In the genomic region with DNA sequence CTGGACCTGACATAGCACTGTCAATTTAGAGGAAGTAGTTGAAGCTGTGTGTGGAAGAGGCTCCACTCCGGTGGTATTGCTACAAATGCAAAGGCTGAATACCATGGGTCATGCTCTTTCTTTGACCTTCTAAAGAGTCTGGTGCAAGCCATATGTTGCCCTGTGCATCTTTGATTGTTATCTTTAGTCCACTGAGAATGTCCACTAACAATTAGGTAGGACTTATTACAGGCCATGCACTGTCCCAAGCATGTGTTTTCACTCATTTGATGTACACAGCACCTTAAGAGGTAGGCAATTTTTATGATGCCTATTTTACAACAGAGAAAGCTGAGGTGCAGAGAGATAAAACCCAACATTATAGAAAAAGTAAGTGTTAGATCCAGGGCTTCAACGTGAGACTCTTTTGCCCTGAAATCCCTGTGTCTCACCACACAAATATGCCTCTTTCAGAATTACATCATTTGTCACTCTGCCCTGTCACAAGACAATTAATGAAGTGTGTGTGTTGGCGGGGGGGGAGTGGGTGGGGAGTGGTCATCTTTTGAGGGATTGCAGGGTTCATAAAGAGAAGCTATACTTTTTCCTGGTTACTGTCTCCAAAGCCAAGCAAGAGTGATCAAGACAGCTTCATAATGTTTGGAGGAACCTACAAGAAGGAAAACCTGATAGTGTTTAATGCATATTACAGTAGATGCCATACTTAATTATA, we compare ENCODE assay signal across 11 cellular contexts.
DNase-seq lines count a peak whose midpoint lies in the region; ATAC-seq and TF ChIP-seq lines count a peak whose summit lies in the region.
"Had no signal": no experiment of that assay in that cellular context is flagged by ENCODE, and none has a peak within 500 bp of the region (broad histone marks: within the 10 kb centered on the region; RNA-seq: fewer than 3 reads in every experiment).

No MANE protein-coding gene starts in this region.

- peaks cover under 1% of the 10 kb centered on the region for H3K36me3 Mint-ChIP-seq in chondrocyte (ENCODE audit: low read depth)
- H3K36me3 Mint-ChIP-seq: activated naive CD4-positive, alpha-beta T cell treated with anti-CD3 and anti-CD28 coated beads, Interleukin-2, amount 50 U/mL, for 72 hours had no signal

- H3K27ac Mint-ChIP-seq in chondrocyte (ENCODE audit: unreplicated experiment): peak overlapping the region; percentile 59
- H3K27ac Mint-ChIP-seq: activated naive CD4-positive, alpha-beta T cell treated with anti-CD3 and anti-CD28 coated beads, Interleukin-2, amount 50 U/mL, for 72 hours had no signal

- no peaks in the 10 kb centered on the region for H3K27me3 Mint-ChIP-seq in chondrocyte (ENCODE audit: low read depth)

- DNase-seq in AG10803 (ENCODE audit: low read depth) (peak; percentile 76), LoVo (ENCODE audit: low spot score) (peak; percentile 68), chondrocyte (ENCODE audit: low spot score) (no peak), kidney tubule cell (ENCODE audit: low spot score) (peak; percentile 88), medulla oblongata (ENCODE audit: extremely low spot score) (no peak), Ammon's horn (ENCODE audit: low spot score) (no peak)
- DNase-seq: NCI-H2081 treated with DMSO at 0.1 percent for 48 hours, occipital lobe had no signal

- H3K9me3 Mint-ChIP-seq in chondrocyte (ENCODE audit: low read depth): peaks cover 16% of the 10 kb centered on the region

- no peak overlapping the region for H3K4me3 Mint-ChIP-seq in chondrocyte (ENCODE audit: unreplicated experiment)

- H3K4me3 ChIP-seq in AG10803 (ENCODE audit: low read length): no peak overlapping the region

- TF ChIP-seq CTCF in AG10803 (conservative IDR thresholded peaks at IDR 0.05; ENCODE audit: low read length): no peak
- no peak for TF ChIP-seq CTCF in chondrocyte (IDR thresholded peaks at IDR 0.05)

- ATAC-seq in GM21423 (IDR thresholded peaks at IDR 0.05; ENCODE audit: unreplicated experiment) (no peak), GM19351 (IDR thresholded peaks at IDR 0.05; ENCODE audit: unreplicated experiment) (no peak)
- ATAC-seq: activated naive CD4-positive, alpha-beta T cell treated with anti-CD3 and anti-CD28 coated beads, Interleukin-2, amount 50 U/mL, for 72 hours had no signal

- peaks cover 10% of the 10 kb centered on the region for H3K4me1 Mint-ChIP-seq in chondrocyte (ENCODE audit: low read depth)

Comparison
In these comparisons a context has a peak if more than half of its experiments do, and no peak if none do; other contexts are left out.
1. DNase-seq: peak in AG10803 (single experiment), LoVo (single experiment) and kidney tubule cell (single experiment); none in chondrocyte (single experiment), medulla oblongata (single experiment) and Ammon's horn (single experiment).